ENCODE assay signal across 7 cellular contexts in genomic region chrX:46587158-46587557, GRCh38. TPM values are rescaled to one million over a fixed set of nuclear protein-coding genes. Genes with fewer than 3 reads are reported as not detected.
DNase-seq lines count a peak whose midpoint lies in the region; ATAC-seq and TF ChIP-seq lines count a peak whose summit lies in the region.

No MANE protein-coding gene starts in this region.

- no peaks in the 10 kb centered on the region for H3K36me3 ChIP-seq in neutrophil

- H3K27ac ChIP-seq in neutrophil = peak overlapping the region; percentile 71

- H3K36me3 Mint-ChIP-seq in activated naive CD4-positive, alpha-beta T cell treated with anti-CD3 and anti-CD28 coated beads, Interleukin-2, amount 10 ng/mL, durations not matched to agents 7 days and 5 days = peaks cover 25% of the 10 kb centered on the region
- H3K36me3 Mint-ChIP-seq in stimulated activated memory B cell treated with anti-CD40 and anti-IgM and Interleukin-4, amounts not matched to agents 10 μg/mL and 1 μg/mL and 100 μg/mL, for 72 hours = no peaks in the 10 kb centered on the region

- no peak overlapping the region for H3K4me3 Mint-ChIP-seq in activated naive CD4-positive, alpha-beta T cell treated with anti-CD3 and anti-CD28 coated beads, Interleukin-2, amount 10 ng/mL, durations not matched to agents 7 days and 5 days
- H3K4me3 Mint-ChIP-seq in stimulated activated memory B cell treated with anti-CD40 and anti-IgM and Interleukin-4, amounts not matched to agents 10 μg/mL and 1 μg/mL and 100 μg/mL, for 72 hours = no peak overlapping the region

- H3K27ac Mint-ChIP-seq in activated naive CD4-positive, alpha-beta T cell treated with anti-CD3 and anti-CD28 coated beads, Interleukin-2, amount 10 ng/mL, durations not matched to agents 7 days and 5 days = peak overlapping the region; percentile 92
- H3K27ac Mint-ChIP-seq in stimulated activated memory B cell treated with anti-CD40 and anti-IgM and Interleukin-4, amounts not matched to agents 10 μg/mL and 1 μg/mL and 100 μg/mL, for 72 hours = no peak overlapping the region

- H3K4me1 Mint-ChIP-seq in activated naive CD4-positive, alpha-beta T cell treated with anti-CD3 and anti-CD28 coated beads, Interleukin-2, amount 10 ng/mL, durations not matched to agents 7 days and 5 days = peaks cover 51% of the 10 kb centered on the region
- no peaks in the 10 kb centered on the region for H3K4me1 Mint-ChIP-seq in stimulated activated memory B cell treated with anti-CD40 and anti-IgM and Interleukin-4, amounts not matched to agents 10 μg/mL and 1 μg/mL and 100 μg/mL, for 72 hours

- peak; percentile 47 for ATAC-seq in GM18873 (IDR thresholded peaks at IDR 0.05; ENCODE audit: low FRiP score, unreplicated experiment)
- ATAC-seq in HG02870 (IDR thresholded peaks at IDR 0.05; ENCODE audit: unreplicated experiment) = peak; percentile 77
- ATAC-seq in stimulated activated memory B cell treated with anti-CD40 and anti-IgM and Interleukin-4, amounts not matched to agents 10 μg/mL and 1 μg/mL and 100 μg/mL, for 72 hours = no peak

- no peaks in the 10 kb centered on the region for H3K9me3 Mint-ChIP-seq in activated naive CD4-positive, alpha-beta T cell treated with anti-CD3 and anti-CD28 coated beads, Interleukin-2, amount 10 ng/mL, durations not matched to agents 7 days and 5 days
- no peaks in the 10 kb centered on the region for H3K9me3 Mint-ChIP-seq in stimulated activated memory B cell treated with anti-CD40 and anti-IgM and Interleukin-4, amounts not matched to agents 10 μg/mL and 1 μg/mL and 100 μg/mL, for 72 hours

- H3K4me3 ChIP-seq in neutrophil (ENCODE audit: low read depth in 1 of 2, low read length in 1 of 2) = no peak overlapping the region

- H3K9me3 ChIP-seq in neutrophil = no peaks in the 10 kb centered on the region

- no peaks in the 10 kb centered on the region for H3K27me3 Mint-ChIP-seq in activated naive CD4-positive, alpha-beta T cell treated with anti-CD3 and anti-CD28 coated beads, Interleukin-2, amount 10 ng/mL, durations not matched to agents 7 days and 5 days
- H3K27me3 Mint-ChIP-seq in stimulated activated memory B cell treated with anti-CD40 and anti-IgM and Interleukin-4, amounts not matched to agents 10 μg/mL and 1 μg/mL and 100 μg/mL, for 72 hours = no peaks in the 10 kb centered on the region

- no peak for DNase-seq in activated naive CD4-positive, alpha-beta T cell treated with anti-CD3 and anti-CD28 coated beads, Interleukin-2, amount 10 ng/mL, durations not matched to agents 7 days and 5 days
- DNase-seq in AG08396 (ENCODE audit: low spot score) (no peak), cerebellum (ENCODE audit: low spot score) (no peak)

- CTCF ChIA-PET in activated naive CD4-positive, alpha-beta T cell treated with anti-CD3 and anti-CD28 coated beads, Interleukin-2, amount 10 ng/mL, durations not matched to agents 7 days and 5 days (lab: Charles Lee) = interaction anchor here (0.7 to 1.5 kb wide), 2 partner anchors 23 to 24 kb away, joined by 3 read pairs; no protein-coding TSS in a partner anchor

- no peak for TF ChIP-seq CTCF in neutrophil (IDR thresholded peaks at IDR 0.05)

- H3K27me3 ChIP-seq in neutrophil = no peaks in the 10 kb centered on the region

- peaks cover 9 to 10% of the 10 kb centered on the region in 2 experiments for H3K4me1 ChIP-seq in neutrophil (ENCODE audit: control insufficient read depth in 1 of 2, insufficient read depth in 1 of 2, low read depth in 1 of 2, low read length in 1 of 2)

RNA-seq across cellular contexts. Expression of gene CHST7, which starts 13.6 kb away (rescaled TPM):
- total RNA-seq in cerebellum = 12.2 TPM

RNA-seq across cellular contexts. Expression of gene ZNF674, which starts 41.9 kb away (rescaled TPM):
- total RNA-seq in cerebellum = 10.1 TPM
